In the genomic region with DNA sequence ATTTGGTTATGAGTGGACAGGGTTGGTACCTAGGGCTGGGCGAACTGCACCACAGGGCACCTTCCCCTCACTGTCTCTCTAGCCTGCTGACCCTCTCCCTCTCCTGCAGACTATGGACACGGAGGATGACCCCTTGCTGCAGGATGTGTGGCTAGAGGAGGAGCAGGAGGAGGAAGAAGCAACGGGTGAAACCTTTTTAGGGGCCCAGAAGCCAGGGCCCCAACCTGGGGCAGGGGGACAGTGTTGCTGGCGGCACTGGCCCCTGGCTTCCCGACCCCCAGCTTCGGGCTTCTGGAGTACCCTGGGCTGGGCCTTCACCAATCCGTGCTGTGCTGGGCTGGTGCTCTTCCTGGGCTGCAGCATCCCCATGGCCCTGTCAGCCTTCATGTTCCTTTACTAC, we compare ENCODE assay signal across 24 cellular contexts. TPM values are rescaled to one million over a fixed set of nuclear protein-coding genes. Genes with fewer than 3 reads are reported as not detected.
DNase-seq lines count a peak whose midpoint lies in the region; ATAC-seq, FAIRE-seq and TF ChIP-seq lines count a peak whose summit lies in the region.
"Had no signal": no experiment of that assay in that cellular context is flagged by ENCODE, and none has a peak within 500 bp of the region (broad histone marks: within the 10 kb centered on the region; RNA-seq: fewer than 3 reads in every experiment).

No MANE protein-coding gene starts in this region.

- H3K4me1 Mint-ChIP-seq in CD14-positive monocyte, result no peaks in the 10 kb centered on the region
- peaks cover 53% of the 10 kb centered on the region for H3K4me1 Mint-ChIP-seq in brain
- H3K4me1 Mint-ChIP-seq: B cell had no signal

- no peak for FAIRE-seq in small intestine (lab: Jason Lieb, UNC)
- FAIRE-seq: A204.1, GM19239, H54, HepG2, K562 had no signal

- H3K4me3 Mint-ChIP-seq in CD14-positive monocyte, result peak overlapping the region in 1 of 2 donors; percentile 37
- peak overlapping the region in 3 of 5 experiments; percentile 73 to 83 (median 76) for H3K4me3 Mint-ChIP-seq in brain

- WGBS in small intestine, 3 donors, result 86 to 93% (median 91%) methylated on average over 6 to 7 of the region's 7 CpGs

- H3K36me3 ChIP-seq in small intestine (ENCODE audit: control insufficient read depth in 2 of 2, insufficient read depth in 2 of 2, low read length in 2 of 2), result no peaks in the 10 kb centered on the region
- H3K36me3 ChIP-seq: MG63 had no signal

- no peak overlapping the region for H3K27ac ChIP-seq in small intestine (ENCODE audit: low read depth in 1 of 2, low read length in 1 of 2)

- no peak for TF ChIP-seq CTCF in CD14-positive monocyte (IDR thresholded peaks at IDR 0.05)
- TF ChIP-seq CTCF in brain (conservative IDR thresholded peaks at IDR 0.05), result no peak

- no peak overlapping the region for H3K4me3 ChIP-seq in small intestine (ENCODE audit: low read depth in 1 of 2, low read length in 2 of 2)
- H3K4me3 ChIP-seq: K562, MG63 had no signal

- H3K27me3 Mint-ChIP-seq in CD14-positive monocyte (ENCODE audit: low read depth in 3 of 3), result peaks cover 2 to 29% (median 28%) of the 10 kb centered on the region in 3 donors
- peaks cover 8% of the 10 kb centered on the region for H3K27me3 Mint-ChIP-seq in brain

- ATAC-seq in sciatic nerve (no peak), left colon (no peak)
- ATAC-seq: HepG2, Panc1, SK-N-SH treated with all-trans-retinoic acid at 6 μM for 48 hours had no signal

- H3K36me3 Mint-ChIP-seq in CD14-positive monocyte, result no peaks in the 10 kb centered on the region
- peaks cover 55% of the 10 kb centered on the region for H3K36me3 Mint-ChIP-seq in brain

- no peaks in the 10 kb centered on the region for H3K4me1 ChIP-seq in small intestine (ENCODE audit: control insufficient read depth in 2 of 2, insufficient read depth in 1 of 2, low read depth in 1 of 2, low read length in 1 of 2)

- no peaks in the 10 kb centered on the region for H3K9me3 ChIP-seq in small intestine (ENCODE audit: control insufficient read depth, low read depth)

- H3K27me3 ChIP-seq in small intestine (ENCODE audit: control insufficient read depth in 2 of 2, insufficient read depth in 2 of 2, low read length in 2 of 2), result peaks cover 0 to 7% of the 10 kb centered on the region in 2 donors
- H3K27me3 ChIP-seq: MG63 had no signal

- intact Hi-C loops in CD14-positive monocyte (cut with micrococcal nuclease), result no loop called here
- intact Hi-C loops in sciatic nerve (cut with DNase I), result no loop called here
- intact Hi-C loops in left colon (cut with DNase I, micrococcal nuclease), result no loop called here

- H3K9me3 Mint-ChIP-seq in CD14-positive monocyte (peaks cover 23 to 46% (median 36%) of the 10 kb centered on the region in 7 donors), brain (peaks cover 17 to 41% (median 21%) of the 10 kb centered on the region in 5 experiments)

- peak; percentile 34 for DNase-seq in CD14-positive monocyte (ENCODE audit: low spot score)
- peak; percentile 71 for DNase-seq in mesenteric fat pad (ENCODE audit: low spot score)
- DNase-seq in sciatic nerve (ENCODE audit: low spot score), result peak; percentile 35
- no peak for DNase-seq in small intestine
- DNase-seq in HK-2 (ENCODE audit: unreplicated experiment), result no peak
- no peak for DNase-seq in left colon
- DNase-seq: EL, GF-D8, MG63, NCI-H1048, NCI-H1417 treated with DMSO at 0.1 percent for 48 hours, NCI-H187 treated with DMSO at 0.1 percent for 48 hours, NCI-H2107, NCI-H510A had no signal

- H3K27ac Mint-ChIP-seq in CD14-positive monocyte (no peak overlapping the region), brain (peak overlapping the region; percentile 47 to 96 (median 85))
- H3K27ac Mint-ChIP-seq: B cell had no signal

RNA-seq across cellular contexts. Expression of gene DISP3, which starts 21.9 kb away (rescaled TPM):
- polyA plus RNA-seq in CD14-positive monocyte, result not detected
- polyA plus RNA-seq in brain (ENCODE audit: insufficient read depth, low read depth, low replicate concordance), result 12.0 TPM
- not detected for total RNA-seq in mesenteric fat pad
- 0.18 TPM for total RNA-seq in sciatic nerve
- under 1 TPM in 1 of 3 donors, not detected in 2; 0.54 TPM for polyA plus RNA-seq in small intestine
- under 1 TPM; 0.18 to 0.31 TPM for total RNA-seq in left colon
- total RNA-seq: LHCN-M2 had no signal

Comparison
In these comparisons a context has a peak if more than half of its experiments do, and no peak if none do; other contexts are left out.
1. DNase-seq: peak in CD14-positive monocyte (single experiment), mesenteric fat pad (single experiment) and sciatic nerve (single experiment); none in small intestine (single experiment), HK-2 (single experiment) and left colon (0 of 2).
2. H3K27ac Mint-ChIP-seq: peak in brain (5 of 5); none in CD14-positive monocyte (0 of 7).